In genomic region chr10:114526497-114527238, GRCh38 we compare ENCODE assay signal across 8 cellular contexts.
DNase-seq lines count a peak whose midpoint lies in the region; ATAC-seq and TF ChIP-seq lines count a peak whose summit lies in the region.

No MANE protein-coding gene starts in this region.

- H3K4me3 ChIP-seq in Panc1 (ENCODE audit: low read depth in 2 of 2, low read length in 2 of 2), result peak overlapping the region; percentile 33 to 46
- H3K4me3 ChIP-seq in thoracic aorta, result peak overlapping the region; percentile 78

- H3K27me3 ChIP-seq in Panc1 (ENCODE audit: control insufficient read depth, insufficient read depth, low read length), result no peaks in the 10 kb centered on the region
- H3K27me3 ChIP-seq in thoracic aorta (replicated peaks; ENCODE audit: insufficient read depth), result no peaks in the 10 kb centered on the region

- H3K9me3 ChIP-seq in Panc1 (ENCODE audit: control insufficient read depth, insufficient read depth, low read depth, low read length), result no peaks in the 10 kb centered on the region
- no peaks in the 10 kb centered on the region for H3K9me3 ChIP-seq in thoracic aorta

- in situ Hi-C loops in Panc1 (cut with HindIII; ENCODE audit: low pct_unique_long_range_greater_than_20kb, low sequenced_read_pairs), result no loop called here

- H3K4me1 ChIP-seq in Panc1 (ENCODE audit: control insufficient read depth, insufficient read depth, low read length) (peaks cover 51% of the 10 kb centered on the region), thoracic aorta (ENCODE audit: control insufficient read depth in 1 of 2, low read depth in 2 of 2) (peaks cover 7 to 25% of the 10 kb centered on the region in 2 donors)

- DNase-seq in DMS 273 (lab: John Stamatoyannopoulos, UW; ENCODE audit: unreplicated experiment) (peak; percentile 93), HuH-7 (ENCODE audit: low spot score) (peak; percentile 81), Panc1 (ENCODE audit: low read depth, low spot score) (no peak), germinal center (ENCODE audit: low spot score) (peak; percentile 91), omental fat pad (ENCODE audit: low spot score) (no peak), thoracic aorta (ENCODE audit: low spot score) (peak; percentile 31)
- DNase-seq in activated effector memory CD4-positive, alpha-beta T cell treated with anti-CD3 and anti-CD28 coated beads, Interleukin-2, amount 50 U/mL, for 16 hours, result peak; percentile 94

- BruUV-seq in Panc1 (replicated peaks; lab: Mats Ljungman, UMichigan), result no TSS peak

- TF ChIP-seq CTCF in Panc1 (IDR thresholded peaks at IDR 0.05), result no peak
- TF ChIP-seq CTCF in omental fat pad (IDR thresholded peaks at IDR 0.05), result no peak
- TF ChIP-seq CTCF in thoracic aorta (IDR thresholded peaks at IDR 0.05), result no peak

- H3K36me3 ChIP-seq in Panc1 (ENCODE audit: control insufficient read depth, insufficient read depth, low read length) (peaks cover 4% of the 10 kb centered on the region; the same call in 1 of the 2 replicates), thoracic aorta (no peaks in the 10 kb centered on the region)

- POLR2A ChIA-PET in Panc1 (lab: Charles Lee), result interaction anchor here (0.5 to 0.7 kb wide), 3 partner anchors 8 to 101 kb away, joined by 4 to 12 read pairs (median 9); no protein-coding TSS in a partner anchor

- H3K27ac ChIP-seq in Panc1 (ENCODE audit: low read length), result peak overlapping the region; percentile 79
- H3K27ac ChIP-seq in thoracic aorta, result peak overlapping the region; percentile 34 to 59

- peak; percentile 97 for ATAC-seq in GM21423 (IDR thresholded peaks at IDR 0.05; ENCODE audit: unreplicated experiment)
- peak; percentile 95 for ATAC-seq in Panc1
- peak; percentile 71 for ATAC-seq in omental fat pad (ENCODE audit: low FRiP score)
- ATAC-seq in thoracic aorta (ENCODE audit: insufficient number of reproducible peaks, low FRiP score, low read depth), result peak; percentile 41

- intact Hi-C loops in Panc1 (cut with micrococcal nuclease; ENCODE audit: unreplicated experiment), result no loop called here

- CTCF ChIA-PET in Panc1 (lab: Charles Lee), result no interaction called here

Comparison
In these comparisons a context has a peak if more than half of its experiments do, and no peak if none do; other contexts are left out.
1. DNase-seq: peak in DMS 273 (single experiment), HuH-7 (single experiment), activated effector memory CD4-positive, alpha-beta T cell treated with anti-CD3 and anti-CD28 coated beads, Interleukin-2, amount 50 U/mL, for 16 hours (single experiment), germinal center (single experiment) and thoracic aorta (single experiment); none in Panc1 (single experiment) and omental fat pad (single experiment).
2. ATAC-seq: peak in every context shown above with its lines; median percentile 97 in GM21423; 95 in Panc1; 71 in omental fat pad; 41 in thoracic aorta.